In genomic region chr3:60198179-60198578, GRCh38 we compare ENCODE assay signal across 17 cellular contexts.
DNase-seq lines count a peak whose midpoint lies in the region; ATAC-seq and TF ChIP-seq lines count a peak whose summit lies in the region.
"Had no signal": no experiment of that assay in that cellular context is flagged by ENCODE, and none has a peak within 500 bp of the region (broad histone marks: within the 10 kb centered on the region; RNA-seq: fewer than 3 reads in every experiment).

No MANE protein-coding gene starts in this region.

- H3K9me2 ChIP-seq in SK-N-SH, result no peaks in the 10 kb centered on the region

- H3K79me2 ChIP-seq in SK-N-SH (ENCODE audit: insufficient read depth), result no peaks in the 10 kb centered on the region

- H3K36me3 ChIP-seq in SK-N-SH (replicated peaks in 1 of 2; ENCODE audit: control insufficient read depth in 1 of 2, insufficient read depth in 2 of 2, low read length in 1 of 2) (no peaks in the 10 kb centered on the region), prostate gland (no peaks in the 10 kb centered on the region)
- H3K36me3 ChIP-seq: BLaER1 treated with 17β-estradiol and CSF1 and Interleukin-3, amounts not matched to agents 10 nM and 100 nM had no signal

- H3K36me3 Mint-ChIP-seq in mesothelial cell of epicardium, result peaks cover 5% of the 10 kb centered on the region
- H3K36me3 Mint-ChIP-seq: CD8-positive, alpha-beta T cell had no signal

- H3K4me2 ChIP-seq in SK-N-SH, result no peak overlapping the region
- H3K4me2 ChIP-seq: A549; BLaER1 treated with 17β-estradiol and CSF1 and Interleukin-3, amounts not matched to agents 10 nM and 100 nM had no signal

- no peak overlapping the region for H3K4me3 Mint-ChIP-seq in mesothelial cell of epicardium
- H3K4me3 Mint-ChIP-seq: B cell; CD4-positive, alpha-beta T cell; CD8-positive, alpha-beta T cell had no signal

- H3F3A ChIP-seq in SK-N-SH (replicated peaks; ENCODE audit: insufficient read depth), result no peaks in the 10 kb centered on the region

- TF ChIP-seq RAD21 in SK-N-SH (IDR thresholded peaks at IDR 0.05; ENCODE audit: low read length), result no peak

- no peak for TF ChIP-seq CTCF in SK-N-SH (IDR thresholded peaks at IDR 0.05)
- TF ChIP-seq CTCF in mesothelial cell of epicardium (IDR thresholded peaks at IDR 0.05; ENCODE audit: unreplicated experiment), result no peak
- TF ChIP-seq CTCF in prostate gland (IDR thresholded peaks at IDR 0.05), result no peak

- H3K27me3 Mint-ChIP-seq in mesothelial cell of epicardium (ENCODE audit: low read depth), result no peaks in the 10 kb centered on the region
- H3K27me3 Mint-ChIP-seq: B cell; CD4-positive, alpha-beta T cell had no signal

- H2AFZ ChIP-seq in SK-N-SH (ENCODE audit: low read depth), result no peak overlapping the region

- H3K27me3 ChIP-seq in SK-N-SH (ENCODE audit: insufficient read depth), result no peaks in the 10 kb centered on the region
- H3K27me3 ChIP-seq in prostate gland (replicated peaks; ENCODE audit: insufficient read depth), result no peaks in the 10 kb centered on the region

- TF ChIP-seq POLR2A in prostate gland (IDR thresholded peaks at IDR 0.05), result no peak

- no peak for TF ChIP-seq EP300 in SK-N-SH (IDR thresholded peaks at IDR 0.05; ENCODE audit: borderline replicate concordance in 1 of 2, low read depth in 1 of 2, low read length in 1 of 2)

- no peaks in the 10 kb centered on the region for H4K20me1 ChIP-seq in SK-N-SH (ENCODE audit: insufficient read depth)
- H4K20me1 ChIP-seq: BLaER1 treated with 17β-estradiol and CSF1 and Interleukin-3, amounts not matched to agents 10 nM and 100 nM had no signal

- no peak for ATAC-seq in SK-N-SH treated with all-trans-retinoic acid at 6 μM for 48 hours
- ATAC-seq: A549; CD8-positive, alpha-beta T cell had no signal

- intact Hi-C loops in prostate gland (cut with DNase I), result no loop called here

- no peak overlapping the region for H3K27ac ChIP-seq in SK-N-SH (ENCODE audit: low read depth in 2 of 2, low read length in 1 of 2)
- H3K27ac ChIP-seq in prostate gland, result no peak overlapping the region
- H3K27ac ChIP-seq: 22Rv1; A549; BLaER1 treated with 17β-estradiol and CSF1 and Interleukin-3, amounts not matched to agents 10 nM and 100 nM; C4-2B had no signal

- H3K9me3 ChIP-seq in SK-N-SH (no peaks in the 10 kb centered on the region), prostate gland (no peaks in the 10 kb centered on the region)
- H3K9me3 ChIP-seq: A549, Caco-2 had no signal

- H3K27ac Mint-ChIP-seq in mesothelial cell of epicardium, result peak overlapping the region; percentile 68
- H3K27ac Mint-ChIP-seq: B cell; CD4-positive, alpha-beta T cell; CD8-positive, alpha-beta T cell had no signal

- H3K4me3 ChIP-seq in SK-N-SH (ENCODE audit: low read depth in 2 of 2, low read length in 1 of 2) (no peak overlapping the region), prostate gland (no peak overlapping the region)
- H3K4me3 ChIP-seq: A549; BLaER1 treated with 17β-estradiol and CSF1 and Interleukin-3, amounts not matched to agents 10 nM and 100 nM had no signal

- no peaks in the 10 kb centered on the region; a peak in 1 of 4 replicates for H3K4me1 ChIP-seq in SK-N-SH (ENCODE audit: control insufficient read depth in 1 of 2, insufficient read depth in 2 of 2, low read depth in 1 of 2, low read length in 1 of 2)
- no peaks in the 10 kb centered on the region for H3K4me1 ChIP-seq in prostate gland (replicated peaks)
- H3K4me1 ChIP-seq: A549 had no signal

- CTCF ChIA-PET in SK-N-SH (lab: Yijun Ruan, JAX), result interaction anchor here (1.1 kb wide), 1 partner anchor 11 kb away, joined by 3 read pairs; no protein-coding TSS in a partner anchor

- peaks cover 19% of the 10 kb centered on the region for H3K9me3 Mint-ChIP-seq in mesothelial cell of epicardium
- H3K9me3 Mint-ChIP-seq: CD4-positive, alpha-beta T cell had no signal

- H3K4me1 Mint-ChIP-seq in mesothelial cell of epicardium, result peaks cover 30% of the 10 kb centered on the region

- H3K9ac ChIP-seq in SK-N-SH, result no peak overlapping the region
- H3K9ac ChIP-seq: BLaER1 treated with 17β-estradiol and CSF1 and Interleukin-3, amounts not matched to agents 10 nM and 100 nM had no signal

- WGBS in SK-N-SH (ENCODE audit: low lambda C conversion rate), result 37% methylated on average over 2 of the region's 2 CpGs
- 46% methylated on average over 2 of the region's 2 CpGs for WGBS in prostate gland

- no peak for DNase-seq in SK-N-SH
- DNase-seq in mesothelial cell of epicardium (ENCODE audit: low spot score in 2 of 2, unreplicated experiment in 2 of 2), result no peak
- no peak for DNase-seq in HuH-7.5 (ENCODE audit: low spot score)
- no peak for DNase-seq in prostate gland (ENCODE audit: low spot score)
- DNase-seq: AML-193; Caco-2; Calu3; CD4-positive, alpha-beta T cell; CD8-positive, alpha-beta T cell; DMS79 treated with DMSO at 0.1 percent for 48 hours; GF-D8 had no signal

- POLR2A ChIA-PET in SK-N-SH (lab: Yijun Ruan, JAX), result no interaction called here

TF ChIP-seq in SK-N-SH treated with all-trans-retinoic acid at 6 μM for 48 hours, 23 proteins besides CTCF, POLR2A, EP300 and RAD21:
- TF ChIP-seq TSHZ2 (CRISPR knock-in tag; IDR thresholded peaks at IDR 0.05) (peak; percentile 43; the same call in 1 of the 2 replicates), ISL1 (CRISPR knock-in tag; IDR thresholded peaks at IDR 0.05) (peak; percentile 91), ESRRG (CRISPR knock-in tag; IDR thresholded peaks at IDR 0.05) (no peak), ZFP3 (CRISPR knock-in tag; IDR thresholded peaks at IDR 0.05) (no peak)

TF ChIP-seq in SK-N-SH, 30 proteins besides CTCF, POLR2A, EP300 and RAD21:
- TF ChIP-seq USF2 (IDR thresholded peaks at IDR 0.05; ENCODE audit: borderline replicate concordance, low read depth, low read length) (no peak), TAF1 (IDR thresholded peaks at IDR 0.05; ENCODE audit: borderline replicate concordance, low read depth, low read length) (no peak), RCOR1 (IDR thresholded peaks at IDR 0.05; ENCODE audit: low read length) (no peak), NFIC (IDR thresholded peaks at IDR 0.05; ENCODE audit: borderline replicate concordance) (no peak), GATA2 (CRISPR knock-in tag; IDR thresholded peaks at IDR 0.05) (no peak), RFX5 (IDR thresholded peaks at IDR 0.05; ENCODE audit: low read length) (no peak), TCF12 (IDR thresholded peaks at IDR 0.05) (no peak), GABPA (IDR thresholded peaks at IDR 0.05; ENCODE audit: low read depth) (no peak), ZBTB33 (IDR thresholded peaks at IDR 0.05; ENCODE audit: borderline replicate concordance, low read depth) (no peak), IRF3 (IDR thresholded peaks at IDR 0.05; ENCODE audit: low read depth, low read length) (no peak), MEF2A (IDR thresholded peaks at IDR 0.05; ENCODE audit: borderline replicate concordance, low read depth) (no peak), CHD2 (IDR thresholded peaks at IDR 0.05; ENCODE audit: low read length, partially characterized antibody) (no peak), EZH2phosphoT487 (IDR thresholded peaks at IDR 0.05; ENCODE audit: borderline replicate concordance, low read depth) (no peak), JUND (IDR thresholded peaks at IDR 0.05) (no peak), USF1 (IDR thresholded peaks at IDR 0.05; ENCODE audit: borderline replicate concordance, low read depth) (no peak)
